Comparison of ENCODE assay signal across 1 cellular context in the genomic region with DNA sequence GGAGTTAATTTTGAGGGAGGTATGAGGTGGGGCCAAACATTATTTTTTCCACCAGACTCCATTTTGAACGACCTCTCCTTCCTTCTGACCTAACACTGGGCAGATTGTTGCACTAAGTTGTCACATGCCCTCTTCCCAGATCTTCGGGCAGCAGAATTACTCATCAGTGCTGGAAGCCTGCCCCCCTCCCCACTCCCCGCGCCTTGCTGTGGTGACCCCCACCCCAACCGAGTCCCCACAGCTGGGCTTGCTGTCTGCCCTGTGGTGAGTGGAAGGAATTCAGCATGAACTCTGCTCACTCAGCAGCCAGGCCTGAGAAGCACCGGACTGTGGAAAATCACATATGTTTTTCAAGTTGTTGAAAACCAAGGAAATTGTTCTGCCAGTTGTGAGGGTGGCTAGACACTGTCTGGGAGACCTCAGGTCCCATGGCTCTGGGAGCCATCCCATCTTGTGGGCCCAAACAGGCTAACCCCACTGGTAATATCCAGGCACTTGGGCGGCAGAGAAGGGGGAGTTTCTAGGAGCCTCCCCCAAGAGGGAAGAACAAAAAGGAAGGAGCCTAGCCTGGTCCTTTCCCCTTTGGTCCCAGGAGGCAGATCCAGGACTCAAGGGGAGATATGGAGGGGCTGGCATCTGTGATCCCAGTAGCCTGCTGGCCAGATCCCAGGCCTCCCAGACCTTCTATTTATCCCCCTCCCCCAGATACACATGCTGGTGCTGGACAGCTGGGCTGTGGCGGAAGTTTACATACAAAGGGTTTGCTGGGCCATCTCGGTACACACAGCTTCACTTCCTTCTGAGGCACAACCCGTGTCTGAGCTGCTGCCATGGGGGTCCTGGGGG.
TF ChIP-seq lines count a peak whose summit lies in the region.

No MANE protein-coding gene starts in this region.

TF ChIP-seq in IMR-90, 13 proteins besides CTCF, POLR2A, EP300 and RAD21:
- TF ChIP-seq MXI1 (IDR thresholded peaks at IDR 0.05; ENCODE audit: borderline replicate concordance, low read depth, low read length) (no peak), RFX5 (IDR thresholded peaks at IDR 0.05; ENCODE audit: low read depth, low read length) (no peak), SMC3 (IDR thresholded peaks at IDR 0.05; ENCODE audit: low read depth, low read length) (no peak), CHD1 (IDR thresholded peaks at IDR 0.05; ENCODE audit: low read depth, low read length) (no peak), MAZ (IDR thresholded peaks at IDR 0.05; ENCODE audit: borderline replicate concordance, low read depth, low read length) (peak; percentile 75; the same call in 1 of the 2 replicates), BHLHE40 (IDR thresholded peaks at IDR 0.05; ENCODE audit: low read depth, low read length) (peak; percentile 17; the same call in 1 of the 2 replicates), RCOR1 (IDR thresholded peaks at IDR 0.05; ENCODE audit: insufficient replicate concordance, low read length) (no peak), FOS (IDR thresholded peaks at IDR 0.05; ENCODE audit: low read depth, low read length) (no peak), MAFK (IDR thresholded peaks at IDR 0.05; ENCODE audit: low read depth, low read length) (0 out of 2 replicates have a peak, but pooled peaks have one; percentile 16), CEBPB (IDR thresholded peaks at IDR 0.05; ENCODE audit: low read depth, low read length) (0 out of 2 replicates have a peak, but pooled peaks have one; percentile 9)
- TF ChIP-seq, protein P1, sequence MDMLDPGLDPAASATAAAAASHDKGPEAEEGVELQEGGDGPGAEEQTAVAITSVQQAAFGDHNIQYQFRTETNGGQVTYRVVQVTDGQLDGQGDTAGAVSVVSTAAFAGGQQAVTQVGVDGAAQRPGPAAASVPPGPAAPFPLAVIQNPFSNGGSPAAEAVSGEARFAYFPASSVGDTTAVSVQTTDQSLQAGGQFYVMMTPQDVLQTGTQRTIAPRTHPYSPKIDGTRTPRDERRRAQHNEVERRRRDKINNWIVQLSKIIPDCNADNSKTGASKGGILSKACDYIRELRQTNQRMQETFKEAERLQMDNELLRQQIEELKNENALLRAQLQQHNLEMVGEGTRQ (IDR thresholded peaks at IDR 0.05; ENCODE audit: low read depth, low read length) = peak; percentile 68; the same call in 1 of the 2 replicates
